ENCODE assay signal across 35 cellular contexts in genomic region chr11:28598531-28598930, GRCh38.
"Had no signal": no experiment of that assay in that cellular context is flagged by ENCODE, and none has a peak within 500 bp of the region (broad histone marks: within the 10 kb centered on the region; RNA-seq: fewer than 3 reads in every experiment).

No MANE protein-coding gene starts in this region.

- H3K27ac Mint-ChIP-seq: activated CD4-positive, alpha-beta memory T cell treated with anti-CD3 and anti-CD28 coated beads, Interleukin-2, amount 10 ng/mL, durations not matched to agents 7 days and 5 days; activated CD4-positive, alpha-beta T cell treated with anti-CD3 and anti-CD28 coated beads for 36 hours; activated CD4-positive, alpha-beta T cell treated with anti-CD3 and anti-CD28 coated beads, Interleukin-2, amount 10 ng/mL, durations not matched to agents 7 days and 5 days; activated CD8-positive, alpha-beta memory T cell treated with anti-CD3 and anti-CD28 coated beads, Interleukin-2, amount 10 ng/mL, durations not matched to agents 7 days and 5 days; activated CD8-positive, alpha-beta T cell treated with anti-CD3 and anti-CD28 coated beads, Interleukin-2, amount 10 ng/mL, durations not matched to agents 7 days and 5 days; activated naive CD4-positive, alpha-beta T cell treated with anti-CD3 and anti-CD28 coated beads, Interleukin-2, amount 10 ng/mL, durations not matched to agents 7 days and 5 days; activated naive CD4-positive, alpha-beta T cell treated with anti-CD3 and anti-CD28 coated beads, Interleukin-2, amount 50 U/mL, for 24 hours; activated naive CD8-positive, alpha-beta T cell; activated naive CD8-positive, alpha-beta T cell treated with anti-CD3 and anti-CD28 coated beads, Interleukin-2, amount 10 ng/mL, durations not matched to agents 7 days and 5 days; activated naive CD8-positive, alpha-beta T cell treated with anti-CD3 and anti-CD28 coated beads, Interleukin-2, amount 50 U/mL, for 24 hours; activated T-cell treated with anti-CD3 and anti-CD28 coated beads, Interleukin-2, amount 50 U/mL, for 24 hours; activated T-helper 2 cell treated with anti-CD3 and anti-CD28 coated beads, Interferon-gamma antibody, Interleukin-2, Interleukin-4, amounts not matched to agents 10 μg/mL and 5 μg/mL and 100 μg/mL, durations not matched to agents 14 hours and 24 hours and 36 hours; brain; T-helper 1 cell treated with Interleukin-12 subunit alpha and Interleukin-12 subunit beta and Interleukin-4 antibody, amounts not matched to agents 30 μg/mL and 1 μg/mL, for 36 hours; T-helper 2 cell treated with Interferon-gamma antibody and Interleukin-4, amounts not matched to agents 5 μg/mL and 100 μg/mL, for 36 hours; WTC11 had no signal

- ATAC-seq: activated CD4-positive, alpha-beta T cell treated with anti-CD3 and anti-CD28 coated beads for 36 hours; activated CD4-positive, CD25-positive, alpha-beta regulatory T cell treated with anti-CD3 and anti-CD28 coated beads, Interleukin-2, amount 50 U/mL, for 24 hours; activated CD8-positive, alpha-beta memory T cell treated with anti-CD3 and anti-CD28 coated beads, Interleukin-2, amount 10 ng/mL, durations not matched to agents 7 days and 5 days; activated CD8-positive, alpha-beta T cell treated with anti-CD3 and anti-CD28 coated beads, Interleukin-2, amount 10 ng/mL, durations not matched to agents 7 days and 5 days; activated naive CD8-positive, alpha-beta T cell treated with anti-CD3 and anti-CD28 coated beads, Interleukin-2, amount 50 U/mL, for 24 hours; WTC11 had no signal

- H3K4me1 Mint-ChIP-seq: activated CD4-positive, alpha-beta memory T cell treated with anti-CD3 and anti-CD28 coated beads, Interleukin-2, amount 10 ng/mL, durations not matched to agents 7 days and 5 days; activated CD4-positive, alpha-beta T cell treated with anti-CD3 and anti-CD28 coated beads for 36 hours; activated CD4-positive, alpha-beta T cell treated with anti-CD3 and anti-CD28 coated beads, Interleukin-2, amount 10 ng/mL, durations not matched to agents 7 days and 5 days; activated CD8-positive, alpha-beta memory T cell treated with anti-CD3 and anti-CD28 coated beads, Interleukin-2, amount 10 ng/mL, durations not matched to agents 7 days and 5 days; activated naive CD4-positive, alpha-beta T cell treated with anti-CD3 and anti-CD28 coated beads, Interleukin-2, amount 10 ng/mL, durations not matched to agents 7 days and 5 days; activated naive CD4-positive, alpha-beta T cell treated with anti-CD3 and anti-CD28 coated beads, Interleukin-2, amount 50 U/mL, for 24 hours; activated naive CD8-positive, alpha-beta T cell treated with anti-CD3 and anti-CD28 coated beads, Interleukin-2, amount 10 ng/mL, durations not matched to agents 7 days and 5 days; activated naive CD8-positive, alpha-beta T cell treated with anti-CD3 and anti-CD28 coated beads, Interleukin-2, amount 50 U/mL, for 24 hours; brain; WTC11 had no signal

- H3K9me3 Mint-ChIP-seq: activated CD4-positive, alpha-beta memory T cell treated with anti-CD3 and anti-CD28 coated beads, Interleukin-2, amount 10 ng/mL, durations not matched to agents 7 days and 5 days; activated CD4-positive, alpha-beta T cell treated with anti-CD3 and anti-CD28 coated beads, Interleukin-2, amount 10 ng/mL, durations not matched to agents 7 days and 5 days; activated naive CD4-positive, alpha-beta T cell treated with anti-CD3 and anti-CD28 coated beads, Interleukin-2, amount 10 ng/mL, durations not matched to agents 7 days and 5 days; activated naive CD8-positive, alpha-beta T cell treated with anti-CD3 and anti-CD28 coated beads, Interleukin-2, amount 10 ng/mL, durations not matched to agents 7 days and 5 days; activated naive CD8-positive, alpha-beta T cell treated with anti-CD3 and anti-CD28 coated beads, Interleukin-2, amount 50 U/mL, for 24 hours; activated T-helper 2 cell treated with anti-CD3 and anti-CD28 coated beads, Interferon-gamma antibody, Interleukin-2, Interleukin-4, amounts not matched to agents 10 μg/mL and 5 μg/mL and 100 μg/mL, durations not matched to agents 14 hours and 24 hours and 36 hours; T-helper 1 cell treated with Interleukin-12 subunit alpha and Interleukin-12 subunit beta and Interleukin-4 antibody, amounts not matched to agents 30 μg/mL and 1 μg/mL, for 36 hours; T-helper 2 cell treated with Interferon-gamma antibody and Interleukin-4, amounts not matched to agents 5 μg/mL and 100 μg/mL, for 36 hours had no signal

- H3K9me3 ChIP-seq: ascending aorta had no signal

- H3K27me3 Mint-ChIP-seq: activated CD4-positive, alpha-beta memory T cell treated with anti-CD3 and anti-CD28 coated beads, Interleukin-2, amount 10 ng/mL, durations not matched to agents 7 days and 5 days; activated CD4-positive, alpha-beta T cell treated with anti-CD3 and anti-CD28 coated beads for 36 hours; activated CD4-positive, alpha-beta T cell treated with anti-CD3 and anti-CD28 coated beads, Interleukin-2, amount 10 ng/mL, durations not matched to agents 7 days and 5 days; activated CD8-positive, alpha-beta memory T cell treated with anti-CD3 and anti-CD28 coated beads, Interleukin-2, amount 10 ng/mL, durations not matched to agents 7 days and 5 days; activated naive CD4-positive, alpha-beta T cell treated with anti-CD3 and anti-CD28 coated beads, Interleukin-2, amount 10 ng/mL, durations not matched to agents 7 days and 5 days; activated naive CD4-positive, alpha-beta T cell treated with anti-CD3 and anti-CD28 coated beads, Interleukin-2, amount 50 U/mL, for 24 hours; activated naive CD8-positive, alpha-beta T cell treated with anti-CD3 and anti-CD28 coated beads, Interleukin-2, amount 10 ng/mL, durations not matched to agents 7 days and 5 days; activated naive CD8-positive, alpha-beta T cell treated with anti-CD3 and anti-CD28 coated beads, Interleukin-2, amount 50 U/mL, for 24 hours; activated T-cell treated with anti-CD3 and anti-CD28 coated beads, Interleukin-2, amount 50 U/mL, for 24 hours; brain had no signal

- H3K4me3 Mint-ChIP-seq: activated CD4-positive, alpha-beta memory T cell treated with anti-CD3 and anti-CD28 coated beads, Interleukin-2, amount 10 ng/mL, durations not matched to agents 7 days and 5 days; activated CD4-positive, alpha-beta T cell treated with anti-CD3 and anti-CD28 coated beads for 36 hours; activated CD4-positive, alpha-beta T cell treated with anti-CD3 and anti-CD28 coated beads, Interleukin-2, amount 10 ng/mL, durations not matched to agents 7 days and 5 days; activated CD8-positive, alpha-beta memory T cell treated with anti-CD3 and anti-CD28 coated beads, Interleukin-2, amount 10 ng/mL, durations not matched to agents 7 days and 5 days; activated CD8-positive, alpha-beta T cell treated with anti-CD3 and anti-CD28 coated beads, Interleukin-2, amount 10 ng/mL, durations not matched to agents 7 days and 5 days; activated naive CD4-positive, alpha-beta T cell treated with anti-CD3 and anti-CD28 coated beads, Interleukin-2, amount 10 ng/mL, durations not matched to agents 7 days and 5 days; activated naive CD4-positive, alpha-beta T cell treated with anti-CD3 and anti-CD28 coated beads, Interleukin-2, amount 50 U/mL, for 24 hours; activated naive CD8-positive, alpha-beta T cell; activated naive CD8-positive, alpha-beta T cell treated with anti-CD3 and anti-CD28 coated beads, Interleukin-2, amount 10 ng/mL, durations not matched to agents 7 days and 5 days; activated naive CD8-positive, alpha-beta T cell treated with anti-CD3 and anti-CD28 coated beads, Interleukin-2, amount 50 U/mL, for 24 hours; activated T-cell treated with anti-CD3 and anti-CD28 coated beads, Interleukin-2, amount 50 U/mL, for 24 hours; brain; T-helper 1 cell treated with Interleukin-12 subunit alpha and Interleukin-12 subunit beta and Interleukin-4 antibody, amounts not matched to agents 30 μg/mL and 1 μg/mL, for 36 hours; T-helper 2 cell treated with Interferon-gamma antibody and Interleukin-4, amounts not matched to agents 5 μg/mL and 100 μg/mL, for 36 hours; WTC11 had no signal

- DNase-seq: activated CD4-positive, alpha-beta memory T cell treated with anti-CD3 and anti-CD28 coated beads, Interleukin-2, amount 10 ng/mL, durations not matched to agents 7 days and 5 days; activated CD4-positive, alpha-beta T cell treated with anti-CD3 and anti-CD28 coated beads for 1 hour; activated CD4-positive, alpha-beta T cell treated with anti-CD3 and anti-CD28 coated beads for 36 hours; activated CD4-positive, alpha-beta T cell treated with anti-CD3 and anti-CD28 coated beads for 48 hours; activated CD4-positive, alpha-beta T cell treated with anti-CD3 and anti-CD28 coated beads, Interleukin-2, amount 10 ng/mL, durations not matched to agents 7 days and 5 days; activated CD4-positive, alpha-beta T cell treated with anti-CD3 and anti-CD28 coated beads, Interleukin-2, amount 50 U/mL, for 48 hours; activated CD4-positive, CD25-positive, alpha-beta regulatory T cell; activated CD8-positive, alpha-beta memory T cell treated with anti-CD3 and anti-CD28 coated beads for 24 hours; activated CD8-positive, alpha-beta memory T cell treated with anti-CD3 and anti-CD28 coated beads, Interleukin-2, amount 10 ng/mL, durations not matched to agents 7 days and 5 days; activated CD8-positive, alpha-beta memory T cell treated with anti-CD3 and anti-CD28 coated beads, Interleukin-2, amount 50 U/mL, for 48 hours; activated CD8-positive, alpha-beta T cell treated with anti-CD3 and anti-CD28 coated beads, Interleukin-2, amount 10 ng/mL, durations not matched to agents 7 days and 5 days; activated effector memory CD4-positive, alpha-beta T cell treated with Interleukin-2 at 50 U/mL for 16 hours; activated gamma-delta T cell; activated naive CD4-positive, alpha-beta T cell treated with anti-CD3 and anti-CD28 coated beads, Interleukin-2, amount 10 ng/mL, durations not matched to agents 7 days and 5 days; activated naive CD4-positive, alpha-beta T cell treated with Interleukin-2 at 50 U/mL for 16 hours; activated naive CD8-positive, alpha-beta T cell treated with anti-CD3 and anti-CD28 coated beads, Interleukin-2, amount 10 ng/mL, durations not matched to agents 7 days and 5 days; activated naive CD8-positive, alpha-beta T cell treated with anti-CD3 and anti-CD28 coated beads, Interleukin-2, amount 50 U/mL, for 24 hours; activated T-cell treated with anti-CD3 and anti-CD28 coated beads, Interleukin-2, amount 50 U/mL, for 24 hours; activated T-cell treated with anti-CD3 and anti-CD28 coated beads, Interleukin-2, amount 50 U/mL, for 48 hours; amygdala; anterior cingulate cortex; central memory CD4-positive, alpha-beta T cell; T-helper 1 cell; T-helper 2 cell; T-helper 9 cell; WERI-Rb-1 had no signal

- H3K27ac ChIP-seq: ascending aorta, WERI-Rb-1 had no signal

- H3K4me3 ChIP-seq: ascending aorta had no signal

- H3K27me3 ChIP-seq: ascending aorta had no signal

- H3K36me3 Mint-ChIP-seq: activated CD8-positive, alpha-beta memory T cell treated with anti-CD3 and anti-CD28 coated beads, Interleukin-2, amount 10 ng/mL, durations not matched to agents 7 days and 5 days; activated naive CD4-positive, alpha-beta T cell treated with anti-CD3 and anti-CD28 coated beads, Interleukin-2, amount 10 ng/mL, durations not matched to agents 7 days and 5 days; activated naive CD4-positive, alpha-beta T cell treated with anti-CD3 and anti-CD28 coated beads, Interleukin-2, amount 50 U/mL, for 24 hours; activated naive CD8-positive, alpha-beta T cell; activated naive CD8-positive, alpha-beta T cell treated with anti-CD3 and anti-CD28 coated beads, Interleukin-2, amount 10 ng/mL, durations not matched to agents 7 days and 5 days; brain; WTC11 had no signal

- H3K36me3 ChIP-seq: ascending aorta, WERI-Rb-1 had no signal

- H3K4me1 ChIP-seq: ascending aorta had no signal
